Comparison of ENCODE assay signal across 9 cellular contexts in the genomic region with DNA sequence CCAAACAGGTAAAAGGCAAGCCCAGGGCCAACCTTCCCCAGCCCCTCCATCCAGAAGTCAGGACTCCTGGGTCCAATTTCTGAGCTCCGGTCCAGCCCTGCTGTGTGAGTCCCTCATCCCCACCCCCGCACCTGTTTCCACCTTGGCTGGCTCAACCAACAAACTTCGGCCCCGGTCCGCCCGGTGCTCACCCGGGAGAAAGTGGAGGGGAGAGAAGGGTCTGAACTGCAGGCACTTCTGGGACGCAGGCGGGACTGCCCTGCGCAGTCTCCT. TPM values are rescaled to one million over a fixed set of nuclear protein-coding genes. Genes with fewer than 3 reads are reported as not detected.
A peak's percentile ranks its signal among the peaks of the same experiment; 100 is the strongest.
DNase-seq lines count a peak whose midpoint lies in the region; ATAC-seq, FAIRE-seq and TF ChIP-seq lines count a peak whose summit lies in the region.
"Had no signal": no experiment of that assay in that cellular context is flagged by ENCODE, and none has a peak within 500 bp of the region (broad histone marks: within the 10 kb centered on the region; RNA-seq: fewer than 3 reads in every experiment).

No MANE protein-coding gene starts in this region.

- CTCF ChIA-PET in K562 (lab: Yijun Ruan, JAX; ENCODE audit: low intra/inter-chr PET ratio): interaction anchor here (0.9 kb wide), 1 partner anchor 41 kb away, joined by 4 read pairs; no protein-coding TSS in a partner anchor

- TF ChIP-seq EP300 in K562 (IDR thresholded peaks at IDR 0.05; ENCODE audit: low read length): no peak

- no peaks in the 10 kb centered on the region for H3K36me3 ChIP-seq in K562 (ENCODE audit: control insufficient read depth, insufficient read depth, low read length)

- H3K4me1 ChIP-seq in K562 (replicated peaks in 1 of 2; ENCODE audit: control insufficient read depth in 2 of 2, insufficient read depth in 2 of 2, low read length in 2 of 2): peaks cover 16 to 34% of the 10 kb centered on the region in 2 experiments; a peak in 4 of 5 replicates

- ATAC-seq in HG03066 (IDR thresholded peaks at IDR 0.05; ENCODE audit: low read depth, unreplicated experiment) (peak; percentile 4), K562 (peak; percentile 22), memory B cell (ENCODE audit: low read depth) (peak; percentile 4), GM21515 (IDR thresholded peaks at IDR 0.05; ENCODE audit: unreplicated experiment) (no peak), HG02938 (IDR thresholded peaks at IDR 0.05; ENCODE audit: unreplicated experiment) (no peak)

- no peaks in the 10 kb centered on the region for H3K79me2 ChIP-seq in K562 (ENCODE audit: control insufficient read depth, insufficient read depth, low read length)

- no peak for TF ChIP-seq POLR2A in K562 (conservative IDR thresholded peaks at IDR 0.05)

- no peaks in the 10 kb centered on the region for H3K27me3 Mint-ChIP-seq in memory B cell

- H2AFZ ChIP-seq in K562 (ENCODE audit: low read depth, low read length): peak overlapping the region; percentile 89

- DNase-seq in AG10803 (ENCODE audit: low read depth): no peak
- DNase-seq in K562 (ENCODE audit: extremely low read depth in 1 of 4, low spot score in 3 of 4): no peak
- no peak for DNase-seq in memory B cell (ENCODE audit: low spot score in 2 of 2)
- DNase-seq in G401 (ENCODE audit: low spot score): no peak
- DNase-seq in OCI-M1 (lab: John Stamatoyannopoulos, UW): no peak

- POLR2A ChIA-PET in K562 (lab: Yijun Ruan, JAX): interaction anchor here (0.6 to 0.7 kb wide), 4 partner anchors 15 to 461 kb away, joined by 3 read pairs; no protein-coding TSS in a partner anchor

- H3K27me3 ChIP-seq in K562 (ENCODE audit: control insufficient read depth in 2 of 2, insufficient read depth in 2 of 2, low read length in 2 of 2): no peaks in the 10 kb centered on the region

- no peak overlapping the region for H3K27ac ChIP-seq in K562 (ENCODE audit: extremely low read depth, low read depth, low read length)

- peak overlapping the region; percentile 87 for H3K27ac Mint-ChIP-seq in memory B cell

- TF ChIP-seq CTCF in AG10803 (conservative IDR thresholded peaks at IDR 0.05; ENCODE audit: low read length) (no peak), K562 (IDR thresholded peaks at IDR 0.05 in 2 of 3, conservative IDR thresholded peaks at IDR 0.05 in 1 of 3; ENCODE audit: insufficient read depth in 2 of 3, low read depth in 1 of 3, low read length in 3 of 3) (no peak)

- no TSS peak for BruUV-seq in K562 (replicated peaks; lab: Mats Ljungman, UMichigan)

- peaks cover 4% of the 10 kb centered on the region for H3K9me1 ChIP-seq in K562 (ENCODE audit: control insufficient read depth, insufficient read depth, low read length)

- no peaks in the 10 kb centered on the region for H3K9me3 ChIP-seq in K562 (replicated peaks; ENCODE audit: control insufficient read depth, insufficient read depth, low read depth, low read length)

- peaks cover 12% of the 10 kb centered on the region for H3K36me3 Mint-ChIP-seq in memory B cell

- no peaks in the 10 kb centered on the region for H3K9me3 Mint-ChIP-seq in memory B cell

- peak overlapping the region; percentile 78 for H3K4me2 ChIP-seq in K562 (ENCODE audit: insufficient read depth, low read length)

- H3K4me1 Mint-ChIP-seq in memory B cell: peaks cover 43% of the 10 kb centered on the region

- WGBS in K562 (ENCODE audit: insufficient coverage, low coverage, missing lambda C conversion rate): 0% methylated on average over 8 of the region's 10 CpGs

- intact Hi-C loops in K562 (cut with micrococcal nuclease): no loop called here

- TF ChIP-seq RAD21 in K562 (CRISPR knock-in tag; conservative IDR thresholded peaks at IDR 0.05 in 1 of 2, IDR thresholded peaks at IDR 0.05 in 1 of 2): no peak

- no peak for FAIRE-seq in K562 (lab: Jason Lieb, UNC)

- in situ Hi-C loops in K562 (cut with MboI): no loop called here
- in situ Hi-C loops in G401 (cut with HindIII; ENCODE audit: low sequenced_read_pairs): no loop called here

- H4K20me1 ChIP-seq in K562 (replicated peaks; ENCODE audit: control insufficient read depth, insufficient read depth, low read length): peaks cover 5% of the 10 kb centered on the region; the same call in 1 of the 2 replicates

- H3K9ac ChIP-seq in K562 (ENCODE audit: insufficient read depth in 1 of 2, low read depth in 2 of 2, low read length in 2 of 2): peak overlapping the region; percentile 50 to 94

- H3K4me3 Mint-ChIP-seq in memory B cell: peak overlapping the region; percentile 100

- H3K4me3 ChIP-seq in AG10803 (ENCODE audit: low read length) (peak overlapping the region; percentile 65), K562 (peak overlapping the region; percentile 71)

RNA-seq across cellular contexts. Expression of a gene that starts 0.5 kb away (rescaled TPM):
- 5.1 and 22.6 TPM in 2 replicates for total RNA-seq in K562 (2011; cell fraction: chromatin; rRNA removed; ENCODE audit: low replicate concordance)
- total RNA-seq in K562 (2011; cell fraction: nucleolus; rRNA removed): 12.2 and 15.7 TPM in 2 replicates
- total RNA-seq in K562 (2011; cell fraction: nucleoplasm; rRNA removed): 4.0 and 6.5 TPM in 2 replicates
- total RNA-seq in K562 (2014; rRNA removed) (1.5 and 4.0 TPM in 2 replicates), K562 (2014; rRNA removed; fragmentation: Illumina TruSeq; extraction: Trizol) (0.19 and 0.47 TPM in 2 replicates), K562 (2015; rRNA removed; fragmentation: Illumina TruSeq; extraction: Trizol) (0.65 and 0.75 TPM in 2 replicates), K562 (2021) (2.3 and 2.8 TPM in 2 replicates)
- polyA plus RNA-seq in K562 (2011; rRNA removed) (1.1 and 3.1 TPM in 2 replicates), K562 (2014; fragmentation: Illumina TruSeq; extraction: Trizol) (1.3 and 1.6 TPM in 2 replicates), K562 (2014; fragmentation: Nextera tagmentation; extraction: Ambion mirVana) (under 1 TPM; 0.04 to 0.06 TPM), K562 (2014; rRNA removed) (1.5 and 1.6 TPM in 2 replicates)
- polyA plus RNA-seq in K562 (2011; cell fraction: cytosol; rRNA removed): 1.7 and 6.2 TPM in 2 replicates
- 8.1 and 13.7 TPM in 2 replicates for polyA plus RNA-seq in K562 (2011; cell fraction: nucleus; rRNA removed)
- 1.5 and 1.7 TPM in 2 replicates for polyA plus RNA-seq in K562 (2012)
- 0.74 and 1.6 TPM in 2 replicates for polyA minus RNA-seq in K562 (2011; rRNA and poly(A)+ RNA removed)
- polyA minus RNA-seq in K562 (2011; cell fraction: cytosol; rRNA and poly(A)+ RNA removed): 2.7 and 6.3 TPM in 2 replicates
- 4.7 and 5.3 TPM in 2 replicates for polyA minus RNA-seq in K562 (2011; cell fraction: nucleus; rRNA and poly(A)+ RNA removed)
- total RNA-seq in G401 (2014; rRNA removed; shearing (Covaris generic)): 4.1 and 13.1 TPM in 2 replicates

RNA-seq across cellular contexts. Expression of a gene that starts 33.3 kb away (rescaled TPM):
- not detected in 2 replicates for total RNA-seq in K562 (2011; cell fraction: chromatin; rRNA removed; ENCODE audit: low replicate concordance)
- total RNA-seq in K562 (2011; cell fraction: nucleolus; rRNA removed): not detected in 2 replicates
- not detected in 2 replicates for total RNA-seq in K562 (2011; cell fraction: nucleoplasm; rRNA removed)
- total RNA-seq in K562 (2014; rRNA removed) (not detected in 2 replicates), K562 (2014; rRNA removed; fragmentation: Illumina TruSeq; extraction: Trizol) (not detected in 2 replicates), K562 (2015; rRNA removed; fragmentation: Illumina TruSeq; extraction: Trizol) (not detected in 2 replicates), K562 (2021) (not detected in 2 replicates)
- polyA plus RNA-seq in K562 (2011; rRNA removed) (not detected in 2 replicates), K562 (2014; fragmentation: Illumina TruSeq; extraction: Trizol) (not detected in 2 replicates), K562 (2014; fragmentation: Nextera tagmentation; extraction: Ambion mirVana) (not detected), K562 (2014; rRNA removed) (not detected in 2 replicates)
- not detected in 2 replicates for polyA plus RNA-seq in K562 (2011; cell fraction: cytosol; rRNA removed)
- not detected in 2 replicates for polyA plus RNA-seq in K562 (2011; cell fraction: nucleus; rRNA removed)
- polyA plus RNA-seq in K562 (2012): not detected in 2 replicates
- not detected in 2 replicates for polyA minus RNA-seq in K562 (2011; rRNA and poly(A)+ RNA removed)
- polyA minus RNA-seq in K562 (2011; cell fraction: cytosol; rRNA and poly(A)+ RNA removed): not detected in 2 replicates
- not detected in 2 replicates for polyA minus RNA-seq in K562 (2011; cell fraction: nucleus; rRNA and poly(A)+ RNA removed)
- total RNA-seq in G401 (2014; rRNA removed; shearing (Covaris generic)): not detected in 2 replicates
- total RNA-seq: glomerular endothelial cell had no signal

RNA-seq across cellular contexts. Expression of a gene that starts 36.8 kb away (rescaled TPM):
- total RNA-seq in K562 (2011; cell fraction: chromatin; rRNA removed; ENCODE audit: low replicate concordance): 0.84 TPM in 1 of 2 replicates, not detected in the other
- 0.66 TPM in 1 of 2 replicates, not detected in the other for total RNA-seq in K562 (2011; cell fraction: nucleolus; rRNA removed)
- total RNA-seq in K562 (2011; cell fraction: nucleoplasm; rRNA removed): 1.2 TPM in 1 of 2 replicates, not detected in the other
- total RNA-seq in K562 (2014; rRNA removed) (0.95 TPM in 1 of 2 replicates, not detected in the other), K562 (2014; rRNA removed; fragmentation: Illumina TruSeq; extraction: Trizol) (0.16 TPM in 1 of 2 replicates, not detected in the other), K562 (2015; rRNA removed; fragmentation: Illumina TruSeq; extraction: Trizol) (not detected in 2 replicates), K562 (2021) (0.13 and 0.24 TPM in 2 replicates)
- polyA plus RNA-seq in K562 (2011; rRNA removed) (0.05 and 0.08 TPM in 2 replicates), K562 (2014; fragmentation: Illumina TruSeq; extraction: Trizol) (0.54 TPM in 1 of 2 replicates, not detected in the other), K562 (2014; fragmentation: Nextera tagmentation; extraction: Ambion mirVana) (not detected), K562 (2014; rRNA removed) (0.11 and 0.12 TPM in 2 replicates)
- 0.18 and 0.40 TPM in 2 replicates for polyA plus RNA-seq in K562 (2011; cell fraction: cytosol; rRNA removed)
- 0.20 and 0.38 TPM in 2 replicates for polyA plus RNA-seq in K562 (2011; cell fraction: nucleus; rRNA removed)
- 0.09 and 0.24 TPM in 2 replicates for polyA plus RNA-seq in K562 (2012)
- polyA minus RNA-seq in K562 (2011; rRNA and poly(A)+ RNA removed): not detected in 2 replicates
- not detected in 2 replicates for polyA minus RNA-seq in K562 (2011; cell fraction: cytosol; rRNA and poly(A)+ RNA removed)
- not detected in 2 replicates for polyA minus RNA-seq in K562 (2011; cell fraction: nucleus; rRNA and poly(A)+ RNA removed)
- total RNA-seq in G401 (2014; rRNA removed; shearing (Covaris generic)): 3.1 and 3.3 TPM in 2 replicates

RNA-seq across cellular contexts. Expression of a gene that starts 39.2 kb away (rescaled TPM):
- total RNA-seq in K562 (2011; cell fraction: chromatin; rRNA removed; ENCODE audit: low replicate concordance): 0.14 TPM in 1 of 2 replicates, not detected in the other
- not detected in 2 replicates for total RNA-seq in K562 (2011; cell fraction: nucleolus; rRNA removed)
- total RNA-seq in K562 (2011; cell fraction: nucleoplasm; rRNA removed): not detected in 2 replicates
- total RNA-seq in K562 (2014; rRNA removed) (not detected in 2 replicates), K562 (2014; rRNA removed; fragmentation: Illumina TruSeq; extraction: Trizol) (not detected in 2 replicates), K562 (2015; rRNA removed; fragmentation: Illumina TruSeq; extraction: Trizol) (not detected in 2 replicates), K562 (2021) (0.27 TPM in 1 of 2 replicates, not detected in the other)
- polyA plus RNA-seq in K562 (2011; rRNA removed) (0.20 and 0.39 TPM in 2 replicates), K562 (2014; fragmentation: Illumina TruSeq; extraction: Trizol) (not detected in 2 replicates), K562 (2014; fragmentation: Nextera tagmentation; extraction: Ambion mirVana) (under 1 TPM in 1 of 2 experiments, not detected in 1; 0.25 TPM), K562 (2014; rRNA removed) (0.21 TPM in 1 of 2 replicates, not detected in the other)
- polyA plus RNA-seq in K562 (2011; cell fraction: cytosol; rRNA removed): not detected in 2 replicates
- 0.10 and 0.13 TPM in 2 replicates for polyA plus RNA-seq in K562 (2011; cell fraction: nucleus; rRNA removed)
- polyA plus RNA-seq in K562 (2012): 0.26 and 0.65 TPM in 2 replicates
- polyA minus RNA-seq in K562 (2011; rRNA and poly(A)+ RNA removed): 0.07 TPM in 1 of 2 replicates, not detected in the other
- not detected in 2 replicates for polyA minus RNA-seq in K562 (2011; cell fraction: cytosol; rRNA and poly(A)+ RNA removed)
- not detected in 2 replicates for polyA minus RNA-seq in K562 (2011; cell fraction: nucleus; rRNA and poly(A)+ RNA removed)
- total RNA-seq in G401 (2014; rRNA removed; shearing (Covaris generic)): 9.4 and 12.2 TPM in 2 replicates

RNA-seq across cellular contexts. Expression of a gene that starts 47.7 kb away (rescaled TPM):
- 48.0 and 101 TPM in 2 replicates for total RNA-seq in K562 (2011; cell fraction: chromatin; rRNA removed; ENCODE audit: low replicate concordance)
- total RNA-seq in K562 (2011; cell fraction: nucleolus; rRNA removed): 46.3 and 49.0 TPM in 2 replicates
- total RNA-seq in K562 (2011; cell fraction: nucleoplasm; rRNA removed): 34.9 and 41.1 TPM in 2 replicates
- total RNA-seq in K562 (2014; rRNA removed) (20.5 and 21.6 TPM in 2 replicates), K562 (2014; rRNA removed; fragmentation: Illumina TruSeq; extraction: Trizol) (8.8 and 10.0 TPM in 2 replicates), K562 (2015; rRNA removed; fragmentation: Illumina TruSeq; extraction: Trizol) (13.3 and 15.6 TPM in 2 replicates), K562 (2021) (36.8 and 39.7 TPM in 2 replicates)
- polyA plus RNA-seq in K562 (2011; rRNA removed) (12.6 and 20.8 TPM in 2 replicates), K562 (2014; fragmentation: Illumina TruSeq; extraction: Trizol) (24.5 and 25.4 TPM in 2 replicates), K562 (2014; fragmentation: Nextera tagmentation; extraction: Ambion mirVana) (1 to 10 TPM; 1.6 to 1.7 TPM), K562 (2014; rRNA removed) (15.6 and 22.1 TPM in 2 replicates)
- 9.9 and 13.8 TPM in 2 replicates for polyA plus RNA-seq in K562 (2011; cell fraction: cytosol; rRNA removed)
- polyA plus RNA-seq in K562 (2011; cell fraction: nucleus; rRNA removed): 60.0 and 60.8 TPM in 2 replicates
- 24.4 and 24.9 TPM in 2 replicates for polyA plus RNA-seq in K562 (2012)
- 56.4 and 69.3 TPM in 2 replicates for polyA minus RNA-seq in K562 (2011; rRNA and poly(A)+ RNA removed)
- polyA minus RNA-seq in K562 (2011; cell fraction: cytosol; rRNA and poly(A)+ RNA removed): 26.6 and 31.1 TPM in 2 replicates
- polyA minus RNA-seq in K562 (2011; cell fraction: nucleus; rRNA and poly(A)+ RNA removed): 11.0 and 22.8 TPM in 2 replicates
- 30.5 and 34.9 TPM in 2 replicates for total RNA-seq in G401 (2014; rRNA removed; shearing (Covaris generic))

Comparison
In these comparisons a context has a peak if more than half of its experiments do, and no peak if none do; other contexts are left out.
1. ATAC-seq: peak in HG03066 (single experiment), K562 (single experiment) and memory B cell (single experiment); none in GM21515 (single experiment) and HG02938 (single experiment).